8 cellular contexts compared by ENCODE assay signal in the genomic region with DNA sequence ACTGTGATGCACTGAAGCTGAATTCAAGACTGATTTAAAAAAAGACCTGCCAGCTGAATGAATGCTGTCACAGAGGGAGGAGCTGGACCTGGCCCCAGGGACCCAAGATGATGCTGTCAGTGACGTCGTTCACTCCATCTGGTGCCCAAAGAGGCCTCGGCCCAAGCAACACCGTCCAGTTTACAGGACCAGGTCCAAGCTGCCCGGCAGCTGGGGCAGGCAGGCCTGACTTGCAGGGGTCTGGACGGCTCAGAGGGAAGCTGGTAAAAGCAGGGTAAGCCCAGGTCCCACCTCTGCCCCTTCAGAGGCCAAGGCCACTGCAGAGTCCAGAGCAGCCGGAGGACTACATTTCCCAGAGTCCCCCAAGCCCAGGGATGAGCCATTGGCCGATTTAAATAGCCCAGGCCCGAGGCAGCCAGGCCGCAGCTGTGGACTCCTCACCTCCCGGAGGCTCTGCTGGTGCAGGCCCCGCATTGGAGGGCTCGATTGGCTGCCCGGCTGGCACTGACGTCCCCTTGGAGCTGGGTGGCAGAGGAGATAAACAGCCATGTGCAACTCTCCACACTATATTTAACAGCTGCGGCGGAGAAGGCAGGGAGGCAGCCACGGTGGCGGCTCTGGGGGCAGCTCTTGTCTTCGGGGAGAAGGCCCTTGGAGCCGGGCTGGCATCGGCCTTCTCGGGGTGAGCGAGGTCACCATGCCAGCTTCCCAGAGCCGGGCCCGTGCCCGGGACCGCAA. TPM values are rescaled to one million over a fixed set of nuclear protein-coding genes. Genes with fewer than 3 reads are reported as not detected.
DNase-seq lines count a peak whose midpoint lies in the region; ATAC-seq, FAIRE-seq and TF ChIP-seq lines count a peak whose summit lies in the region.

A gene (plus strand): TSS at position 423 of the 738 bp plus-strand sequence. CDS start 275 bp downstream, at position 698.

- H3K14ac ChIP-seq in H1 (ENCODE audit: insufficient read length) = no peak within 1 kb of the TSS

- H3K56ac ChIP-seq in H1 (replicated peaks; ENCODE audit: insufficient read length, low read depth, low read length) = no peak within 1 kb of the TSS

- H2AFZ ChIP-seq in H1 (ENCODE audit: low read length) = peak within 1 kb of the TSS; percentile 74; the same call in 1 of the 2 replicates

- H4K91ac ChIP-seq in H1 (replicated peaks; ENCODE audit: insufficient read length, low read length) = peak within 1 kb of the TSS; percentile 48

- POLR2A ChIA-PET in H1 (lab: Charles Lee; ENCODE audit: partially characterized antibody) = interaction anchor here (0.7 to 2.9 kb wide), 7 partner anchors 11 to 194 kb away, joined by 3 to 8 read pairs (median 3); a partner anchor contains a TSS
- POLR2A ChIA-PET in activated CD4-positive, alpha-beta memory T cell treated with anti-CD3 and anti-CD28 coated beads, Interleukin-2, amount 10 ng/mL, durations not matched to agents 7 days and 5 days (lab: Charles Lee) = interaction anchor here (0.7 to 1.3 kb wide), 3 partner anchors 11 to 202 kb away, joined by 3 to 5 read pairs (median 3); a partner anchor contains a TSS

- 0 out of 2 replicates have a peak within 1 kb of the TSS, but pooled peaks have one; percentile 29 for H2BK15ac ChIP-seq in H1 (ENCODE audit: low read length)

- no peak for TF ChIP-seq EP300 in H1 (IDR thresholded peaks at IDR 0.05; ENCODE audit: borderline replicate concordance in 1 of 2, low read depth in 2 of 2, low read length in 2 of 2)

- 70% methylated on average over 26 of the region's 28 CpGs; no CpG with 5 or more reads in 1 of the 2 experiments for WGBS in H1 (ENCODE audit: extremely low coverage in 1 of 2, insufficient coverage in 1 of 2, insufficient read length in 1 of 2, insufficient replicate concordance in 2 of 2, low coverage in 1 of 2, low lambda C conversion rate in 2 of 2, missing lambda C conversion rate in 1 of 2), 2 experiments
- WGBS in urinary bladder = 39% methylated on average over 28 of the region's 28 CpGs

- no peaks in the 10 kb centered on the region for H3K36me3 Mint-ChIP-seq in activated CD4-positive, alpha-beta memory T cell treated with anti-CD3 and anti-CD28 coated beads, Interleukin-2, amount 10 ng/mL, durations not matched to agents 7 days and 5 days (ENCODE audit: low read depth)

- no peaks in the 10 kb centered on the region for H3K79me2 ChIP-seq in H1 (ENCODE audit: control insufficient read depth in 1 of 2, insufficient read depth in 2 of 2, low read length in 2 of 2)

- H3K27me3 ChIP-seq in H1 (replicated peaks in 1 of 4; ENCODE audit: control insufficient read depth in 3 of 4, extremely low read depth in 1 of 4, insufficient read depth in 3 of 4, low read length in 3 of 4) = no peaks in the 10 kb centered on the region

- no peak within 1 kb of the TSS for H3K27ac Mint-ChIP-seq in activated CD4-positive, alpha-beta memory T cell treated with anti-CD3 and anti-CD28 coated beads, Interleukin-2, amount 10 ng/mL, durations not matched to agents 7 days and 5 days

- H3K23me2 ChIP-seq in H1 (ENCODE audit: low read depth, low read length) = no peaks in the 10 kb centered on the region

- no peaks in the 10 kb centered on the region for H3K9me3 ChIP-seq in H1 (ENCODE audit: insufficient read depth in 2 of 2, low read depth in 1 of 2, low read length in 1 of 2)

- H3K4me3 Mint-ChIP-seq in activated CD4-positive, alpha-beta memory T cell treated with anti-CD3 and anti-CD28 coated beads, Interleukin-2, amount 10 ng/mL, durations not matched to agents 7 days and 5 days = no peak within 1 kb of the TSS

- no peak for TF ChIP-seq CTCF in H1 (IDR thresholded peaks at IDR 0.05; ENCODE audit: control extremely low read depth in 1 of 3, insufficient read depth in 1 of 3, low read depth in 1 of 3, low read length in 3 of 3)

- H3K4me2 ChIP-seq in H1 (ENCODE audit: insufficient read depth in 1 of 2, low read depth in 2 of 2, low read length in 2 of 2) = peak within 1 kb of the TSS; percentile 14 to 42; a peak in 2 of 4 replicates

- H3K4me3 ChIP-seq in H1 (ENCODE audit: extremely low read depth in 1 of 4, insufficient read depth in 2 of 4, low read depth in 3 of 4, low read length in 4 of 4) = peak within 1 kb of the TSS in 1 of 4 experiments; percentile 16; a peak in 1 of 8 replicates
- H3K4me3 ChIP-seq in urinary bladder (ENCODE audit: low read depth, low read length) = peak within 1 kb of the TSS; percentile 46

- no peak for TF ChIP-seq POLR2A in H1 (IDR thresholded peaks at IDR 0.05; ENCODE audit: control extremely low read depth in 1 of 2, low read depth in 2 of 2, low read length in 2 of 2)

- H3K18ac ChIP-seq in H1 (ENCODE audit: extremely low read depth, low read length) = peak within 1 kb of the TSS; percentile 48; the same call in 1 of the 2 replicates

- no peak within 1 kb of the TSS for H3K9ac ChIP-seq in H1 (replicated peaks in 1 of 4; ENCODE audit: extremely low read depth in 1 of 4, low read depth in 3 of 4, low read length in 3 of 4)

- TF ChIP-seq RAD21 in H1 (IDR thresholded peaks at IDR 0.05 in 1 of 2, conservative IDR thresholded peaks at IDR 0.05 in 1 of 2; ENCODE audit: low read depth in 2 of 2, low read length in 2 of 2) = no peak

- H4K20me1 ChIP-seq in H1 (replicated peaks in 1 of 2; ENCODE audit: control insufficient read depth in 1 of 2, insufficient read depth in 2 of 2, low read length in 2 of 2) = no peaks in the 10 kb centered on the region

- 0 out of 2 replicates have a peak within 1 kb of the TSS, but pooled peaks have one; percentile 39 for H2BK12ac ChIP-seq in H1 (ENCODE audit: low read depth, low read length)

- no peak within 1 kb of the TSS; the same call in 1 of the 2 replicates for H2AK5ac ChIP-seq in H1 (ENCODE audit: low read depth, low read length)

- H3K4me1 Mint-ChIP-seq in activated CD4-positive, alpha-beta memory T cell treated with anti-CD3 and anti-CD28 coated beads, Interleukin-2, amount 10 ng/mL, durations not matched to agents 7 days and 5 days = no peaks in the 10 kb centered on the region

- H4K5ac ChIP-seq in H1 (ENCODE audit: insufficient read length, low read depth, low read length) = peak within 1 kb of the TSS; percentile 0

- H3K36me3 ChIP-seq in H1 (ENCODE audit: control insufficient read depth in 2 of 4, insufficient read depth in 4 of 4, low read length in 3 of 4) (no peaks in the 10 kb centered on the region), urinary bladder (ENCODE audit: insufficient read depth) (no peaks in the 10 kb centered on the region)

- DNase-seq in EH (ENCODE audit: low read depth) = peak; percentile 81
- peak; percentile 31 for DNase-seq in NCI-H2227 treated with DMSO at 0.1 percent for 48 hours (lab: John Stamatoyannopoulos, UW)
- peak in 1 of 2 experiments; percentile 77 for DNase-seq in H1 (ENCODE audit: low read depth in 1 of 2, low spot score in 2 of 2)
- no peak for DNase-seq in mesenteric fat pad (ENCODE audit: low spot score)
- DNase-seq in activated CD4-positive, alpha-beta memory T cell treated with anti-CD3 and anti-CD28 coated beads, Interleukin-2, amount 10 ng/mL, durations not matched to agents 7 days and 5 days = no peak
- no peak for DNase-seq in stimulated activated CD4-positive, alpha-beta T cell treated with anti-CD3 and anti-CD28 coated beads, Interleukin-4, amount 100 ng/mL, for 4 hours

- H3K27ac ChIP-seq in H1 (ENCODE audit: low read depth, low read length) = no peak within 1 kb of the TSS
- H3K27ac ChIP-seq in urinary bladder (ENCODE audit: low read depth) = no peak within 1 kb of the TSS

- peak within 1 kb of the TSS; percentile 66; the same call in 1 of the 2 replicates for H2BK5ac ChIP-seq in H1 (ENCODE audit: low read depth, low read length)

- CTCF ChIA-PET in H1 (lab: Charles Lee; ENCODE audit: partially characterized antibody) = interaction anchor here (0.6 to 3.8 kb wide), 12 partner anchors 9 to 111 kb away, joined by 3 to 24 read pairs (median 5); no protein-coding TSS in a partner anchor
- CTCF ChIA-PET in activated CD4-positive, alpha-beta memory T cell treated with anti-CD3 and anti-CD28 coated beads, Interleukin-2, amount 10 ng/mL, durations not matched to agents 7 days and 5 days (lab: Charles Lee) = interaction anchor here (0.7 to 1.2 kb wide), 2 partner anchors 11 to 47 kb away, joined by 3 read pairs; no protein-coding TSS in a partner anchor

- H3K4ac ChIP-seq in H1 (replicated peaks; ENCODE audit: insufficient read length, low read depth, low read length) = no peak within 1 kb of the TSS

- H4K8ac ChIP-seq in H1 (ENCODE audit: extremely low read depth, insufficient read depth, low read length) = peak within 1 kb of the TSS; percentile 75

- H3K4me1 ChIP-seq in H1 (replicated peaks in 1 of 4; ENCODE audit: control insufficient read depth in 3 of 4, insufficient read depth in 4 of 4, low read length in 3 of 4) (peaks cover 0 to 14% (median 8%) of the 10 kb centered on the region in 4 experiments; a peak in 6 of 7 replicates), urinary bladder (ENCODE audit: insufficient read depth) (no peaks in the 10 kb centered on the region)

- no peak for ATAC-seq in HG02642 (IDR thresholded peaks at IDR 0.05; ENCODE audit: poor library complexity, unreplicated experiment)

- peaks cover 3% of the 10 kb centered on the region for H3K27me3 Mint-ChIP-seq in activated CD4-positive, alpha-beta memory T cell treated with anti-CD3 and anti-CD28 coated beads, Interleukin-2, amount 10 ng/mL, durations not matched to agents 7 days and 5 days

- no peak within 1 kb of the TSS for H3K23ac ChIP-seq in H1 (ENCODE audit: insufficient read length)

- no peaks in the 10 kb centered on the region for H3K9me3 Mint-ChIP-seq in activated CD4-positive, alpha-beta memory T cell treated with anti-CD3 and anti-CD28 coated beads, Interleukin-2, amount 10 ng/mL, durations not matched to agents 7 days and 5 days

- no peak within 1 kb of the TSS for H2BK20ac ChIP-seq in H1 (ENCODE audit: low read length)

- FAIRE-seq in H1 (lab: Jason Lieb, UNC) = no peak

- no peaks in the 10 kb centered on the region for H3K79me1 ChIP-seq in H1 (ENCODE audit: low read depth, low read length)

- no peak within 1 kb of the TSS for H2BK120ac ChIP-seq in H1 (replicated peaks; ENCODE audit: low read depth, low read length)

TF ChIP-seq in H1, 55 proteins besides CTCF, POLR2A, EP300 and RAD21 (continues in another document):
- TF ChIP-seq SIX5 (IDR thresholded peaks at IDR 0.05; ENCODE audit: low read depth, low read length) (peak; percentile 63), SAP30 (IDR thresholded peaks at IDR 0.05; ENCODE audit: insufficient read depth, insufficient replicate concordance, low read length) (no peak)

RNA-seq across cellular contexts. Expression of the gene that starts here (rescaled TPM):
- 3.4 TPM in 2 replicates for total RNA-seq in H1 (2021; fragmentation: NEBNext Ultra II Directional; extraction: Animal tissue kit (Norgen Biotek cat#: 25700))
- 3.9 and 5.0 TPM in 2 replicates for polyA plus RNA-seq in H1 (2011; rRNA removed)
- 4.2 TPM for polyA plus RNA-seq in H1 (2011; cell fraction: cytosol; rRNA removed)
- polyA plus RNA-seq in H1 (2011; cell fraction: nucleus; rRNA removed) = 3.9 TPM
- 2.0 to 3.0 TPM (median 2.6 TPM) in 4 replicates for polyA plus RNA-seq in H1 (2012, experiment 1 of 2)
- polyA plus RNA-seq in H1 (2012, experiment 2 of 2) = 4.4 TPM
- polyA plus RNA-seq in H1 (2013, experiment 1 of 2) = 1.6 TPM
- polyA plus RNA-seq in H1 (2013, experiment 2 of 2) = 1.5 TPM
- 2.3 TPM in 2 replicates for polyA minus RNA-seq in H1 (2011; rRNA and poly(A)+ RNA removed)
- 3.4 TPM for polyA minus RNA-seq in H1 (2011; cell fraction: cytosol; rRNA and poly(A)+ RNA removed)
- polyA minus RNA-seq in H1 (2011; cell fraction: nucleus; rRNA and poly(A)+ RNA removed) = 4.0 TPM
- total RNA-seq in mesenteric fat pad = 13.9 TPM
- 4.1 TPM for total RNA-seq in urinary bladder
- polyA plus RNA-seq in urinary bladder = 11.0 TPM
- total RNA-seq in activated CD4-positive, alpha-beta memory T cell treated with anti-CD3 and anti-CD28 coated beads, Interleukin-2, amount 10 ng/mL, durations not matched to agents 7 days and 5 days = not detected

Comparison
In these comparisons a context has a peak if more than half of its experiments do, and no peak if none do; other contexts are left out.
1. DNase-seq: peak in EH (single experiment) and NCI-H2227 treated with DMSO at 0.1 percent for 48 hours (single experiment); none in mesenteric fat pad (single experiment), activated CD4-positive, alpha-beta memory T cell treated with anti-CD3 and anti-CD28 coated beads, Interleukin-2, amount 10 ng/mL, durations not matched to agents 7 days and 5 days (single experiment) and stimulated activated CD4-positive, alpha-beta T cell treated with anti-CD3 and anti-CD28 coated beads, Interleukin-4, amount 100 ng/mL, for 4 hours (0 of 2).